Comparison of ENCODE assay signal across 13 cellular contexts in the genomic region with DNA sequence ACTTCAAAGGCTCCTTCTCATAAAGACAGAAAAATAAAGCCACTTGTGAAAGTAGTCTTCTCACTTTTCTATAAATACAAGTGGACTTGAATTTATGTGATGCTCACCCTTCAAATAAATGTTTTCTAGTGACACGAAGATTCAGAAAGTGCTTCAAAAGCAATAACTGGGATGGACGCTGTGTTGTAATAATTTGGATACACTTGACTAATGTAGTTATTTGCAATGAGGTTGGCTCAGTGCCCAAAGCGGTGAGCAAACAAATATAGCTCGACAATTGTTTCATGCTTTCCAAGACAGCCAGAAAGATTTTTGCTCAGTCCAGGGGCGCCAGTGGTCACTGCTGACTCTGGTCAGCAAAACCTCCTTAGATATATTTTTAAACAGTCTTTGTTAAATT.
DNase-seq lines count a peak whose midpoint lies in the region; TF ChIP-seq lines count a peak whose summit lies in the region.
"Had no signal": no experiment of that assay in that cellular context is flagged by ENCODE, and none has a peak within 500 bp of the region (broad histone marks: within the 10 kb centered on the region; RNA-seq: fewer than 3 reads in every experiment).

No MANE protein-coding gene starts in this region.

- no peak overlapping the region for H3K27ac ChIP-seq in neural progenitor cell

- H3K4me1 Mint-ChIP-seq in neural progenitor cell, result no peaks in the 10 kb centered on the region
- H3K4me1 Mint-ChIP-seq: activated naive CD4-positive, alpha-beta T cell treated with anti-CD3 and anti-CD28 coated beads, Interleukin-2, amount 50 U/mL, for 24 hours had no signal

- no peaks in the 10 kb centered on the region for H3F3A ChIP-seq in neural progenitor cell (ENCODE audit: low read depth)

- H4K20me1 ChIP-seq in neural progenitor cell (ENCODE audit: low read depth), result no peaks in the 10 kb centered on the region

- H3K4me2 ChIP-seq in neural progenitor cell, result no peak overlapping the region

- H3K36me3 ChIP-seq in adipocyte (ENCODE audit: control insufficient read depth, insufficient read depth, low read length, severe bottlenecking), result no peaks in the 10 kb centered on the region
- no peaks in the 10 kb centered on the region for H3K36me3 ChIP-seq in neural progenitor cell

- no peak overlapping the region for H2AFZ ChIP-seq in neural progenitor cell (replicated peaks)

- no peak overlapping the region for H3K9ac ChIP-seq in adipocyte (ENCODE audit: low read length)
- no peak overlapping the region for H3K9ac ChIP-seq in neural progenitor cell

- no peaks in the 10 kb centered on the region for H3K27me3 Mint-ChIP-seq in neural progenitor cell (ENCODE audit: insufficient read depth, low read depth)
- H3K27me3 Mint-ChIP-seq: activated naive CD4-positive, alpha-beta T cell treated with anti-CD3 and anti-CD28 coated beads, Interleukin-2, amount 50 U/mL, for 24 hours; CD4-positive, alpha-beta T cell had no signal

- no peaks in the 10 kb centered on the region for H3K79me2 ChIP-seq in neural progenitor cell (ENCODE audit: low read depth)

- no peak overlapping the region for H3K27ac Mint-ChIP-seq in neural progenitor cell
- H3K27ac Mint-ChIP-seq: activated naive CD4-positive, alpha-beta T cell treated with anti-CD3 and anti-CD28 coated beads, Interleukin-2, amount 50 U/mL, for 24 hours; CD4-positive, alpha-beta T cell; T-helper 1 cell treated with Interleukin-12 subunit alpha and Interleukin-12 subunit beta and Interleukin-4 antibody, amounts not matched to agents 30 μg/mL and 1 μg/mL, for 36 hours had no signal

- no peak overlapping the region for H3K4me3 Mint-ChIP-seq in neural progenitor cell
- H3K4me3 Mint-ChIP-seq: activated naive CD4-positive, alpha-beta T cell treated with anti-CD3 and anti-CD28 coated beads, Interleukin-2, amount 50 U/mL, for 24 hours; CD4-positive, alpha-beta T cell; T-helper 1 cell treated with Interleukin-12 subunit alpha and Interleukin-12 subunit beta and Interleukin-4 antibody, amounts not matched to agents 30 μg/mL and 1 μg/mL, for 36 hours had no signal

- no peak overlapping the region for H3K4me3 ChIP-seq in adipocyte (ENCODE audit: low read length)
- no peak overlapping the region for H3K4me3 ChIP-seq in neural progenitor cell

- peak; percentile 49 for DNase-seq in NCI-H1048 (lab: John Stamatoyannopoulos, UW)
- DNase-seq in NCI-H2196 (lab: John Stamatoyannopoulos, UW; ENCODE audit: unreplicated experiment), result peak; percentile 72
- peak; percentile 43 for DNase-seq in adipocyte (ENCODE audit: low read depth)
- DNase-seq in myocyte (ENCODE audit: low read depth), result peak; percentile 8
- no peak for DNase-seq in cerebellum (ENCODE audit: low spot score)
- DNase-seq in neural progenitor cell (ENCODE audit: low spot score), result no peak
- DNase-seq in GM13976 (ENCODE audit: low spot score), result no peak
- DNase-seq: CD4-positive, alpha-beta T cell; cortex of kidney; glutamatergic neuron; nucleus accumbens had no signal

- no peak for TF ChIP-seq CTCF in neural progenitor cell (IDR thresholded peaks at IDR 0.05)
- no peak for TF ChIP-seq CTCF in GM13976 (IDR thresholded peaks at IDR 0.05; ENCODE audit: borderline replicate concordance, control extremely low read depth, extremely low read depth, insufficient read depth, missing control alignments)

- H3K9me3 ChIP-seq in adipocyte (ENCODE audit: control insufficient read depth, low read length), result no peaks in the 10 kb centered on the region
- H3K9me3 ChIP-seq in neural progenitor cell (ENCODE audit: low read depth), result no peaks in the 10 kb centered on the region

- in situ Hi-C loops in GM13976 (cut with MboI; ENCODE audit: low sequenced_read_pairs, unreplicated experiment), result no loop called here

- H3K36me3 Mint-ChIP-seq in neural progenitor cell, result no peaks in the 10 kb centered on the region
- H3K36me3 Mint-ChIP-seq: activated naive CD4-positive, alpha-beta T cell treated with anti-CD3 and anti-CD28 coated beads, Interleukin-2, amount 50 U/mL, for 24 hours had no signal

- no peaks in the 10 kb centered on the region for H3K4me1 ChIP-seq in adipocyte (ENCODE audit: control insufficient read depth, insufficient read depth, low read length)
- H3K4me1 ChIP-seq in neural progenitor cell, result no peaks in the 10 kb centered on the region

- H3K27me3 ChIP-seq in adipocyte (replicated peaks; ENCODE audit: control insufficient read depth, insufficient read depth, low read length) (no peaks in the 10 kb centered on the region), neural progenitor cell (no peaks in the 10 kb centered on the region)

- H3K9me3 Mint-ChIP-seq in neural progenitor cell, result no peaks in the 10 kb centered on the region
- H3K9me3 Mint-ChIP-seq: activated naive CD4-positive, alpha-beta T cell treated with anti-CD3 and anti-CD28 coated beads, Interleukin-2, amount 50 U/mL, for 24 hours; CD4-positive, alpha-beta T cell had no signal

Comparison
In these comparisons a context has a peak if more than half of its experiments do, and no peak if none do; other contexts are left out.
1. DNase-seq: peak in NCI-H1048 (single experiment), NCI-H2196 (single experiment), adipocyte (single experiment) and myocyte (single experiment); none in cerebellum (single experiment), neural progenitor cell (single experiment) and GM13976 (single experiment).